8 cellular contexts compared by ENCODE assay signal in genomic region chr7:112414855-112415490, GRCh38. TPM values are rescaled to one million over a fixed set of nuclear protein-coding genes. Genes with fewer than 3 reads are reported as not detected.
DNase-seq lines count a peak whose midpoint lies in the region; ATAC-seq and TF ChIP-seq lines count a peak whose summit lies in the region.

No MANE protein-coding gene starts in this region.

- no peak overlapping the region for H2AFZ ChIP-seq in neural progenitor cell (replicated peaks)

- H3K4me1 Mint-ChIP-seq in endodermal cell (peaks cover 18% of the 10 kb centered on the region), neural progenitor cell (peaks cover 8% of the 10 kb centered on the region)

- H3K9me3 ChIP-seq in endodermal cell (ENCODE audit: control insufficient read depth, low read length) = no peaks in the 10 kb centered on the region
- no peaks in the 10 kb centered on the region for H3K9me3 ChIP-seq in neural progenitor cell (ENCODE audit: low read depth)

- H3K27me3 Mint-ChIP-seq in endodermal cell (ENCODE audit: insufficient read depth) = no peaks in the 10 kb centered on the region
- peaks cover 2% of the 10 kb centered on the region for H3K27me3 Mint-ChIP-seq in neural progenitor cell (ENCODE audit: insufficient read depth, low read depth)

- H3K27ac Mint-ChIP-seq in endodermal cell (no peak overlapping the region), neural progenitor cell (no peak overlapping the region)

- 38% methylated on average over 2 to 3 of the region's 3 CpGs for WGBS in endodermal cell (ENCODE audit: insufficient coverage in 1 of 2, insufficient read length in 1 of 2), 2 experiments

- H3K27me3 ChIP-seq in endodermal cell (ENCODE audit: control insufficient read depth, insufficient read depth, low read length, poor library complexity, severe bottlenecking) = no peaks in the 10 kb centered on the region
- no peaks in the 10 kb centered on the region for H3K27me3 ChIP-seq in neural progenitor cell

- peaks cover 3% of the 10 kb centered on the region for H3K4me1 ChIP-seq in endodermal cell (ENCODE audit: control insufficient read depth, insufficient read depth, low read length)
- H3K4me1 ChIP-seq in neural progenitor cell = peaks cover 2% of the 10 kb centered on the region

- no peaks in the 10 kb centered on the region for H3K79me2 ChIP-seq in neural progenitor cell (ENCODE audit: low read depth)

- H3K4me3 ChIP-seq in endodermal cell (ENCODE audit: low read length) = no peak overlapping the region
- H3K4me3 ChIP-seq in neural progenitor cell = no peak overlapping the region

- H3K36me3 ChIP-seq in endodermal cell (ENCODE audit: control insufficient read depth, insufficient read depth, low read length) (no peaks in the 10 kb centered on the region), neural progenitor cell (no peaks in the 10 kb centered on the region)

- no peaks in the 10 kb centered on the region for H3K36me3 Mint-ChIP-seq in endodermal cell (ENCODE audit: low read depth)
- H3K36me3 Mint-ChIP-seq in neural progenitor cell = no peaks in the 10 kb centered on the region

- DNase-seq in DMS53 (lab: John Stamatoyannopoulos, UW) (peak; percentile 78), NCI-H82 (lab: John Stamatoyannopoulos, UW) (peak; percentile 78), endodermal cell (no peak), neural progenitor cell (ENCODE audit: low spot score) (peak; percentile 47), cortex of kidney (lab: John Stamatoyannopoulos, UW) (no peak)
- no peak for DNase-seq in central memory CD4-positive, alpha-beta T cell

- no peak overlapping the region for H3K27ac ChIP-seq in endodermal cell (ENCODE audit: low read depth, low read length)
- H3K27ac ChIP-seq in neural progenitor cell = no peak overlapping the region

- ATAC-seq in HG03175 (IDR thresholded peaks at IDR 0.05; ENCODE audit: unreplicated experiment) (peak; percentile 76), GM19324 (IDR thresholded peaks at IDR 0.05; ENCODE audit: low FRiP score, unreplicated experiment) (no peak)

- no peaks in the 10 kb centered on the region for H4K20me1 ChIP-seq in neural progenitor cell (ENCODE audit: low read depth)

- H3K4me3 Mint-ChIP-seq in endodermal cell (no peak overlapping the region), neural progenitor cell (no peak overlapping the region)

- H3F3A ChIP-seq in neural progenitor cell (ENCODE audit: low read depth) = no peaks in the 10 kb centered on the region

- H3K4me2 ChIP-seq in neural progenitor cell = no peak overlapping the region

- H3K9ac ChIP-seq in endodermal cell (ENCODE audit: extremely low read depth, low read length, poor library complexity, severe bottlenecking) (no peak overlapping the region), neural progenitor cell (no peak overlapping the region)

- H3K9me3 Mint-ChIP-seq in endodermal cell (peaks cover 17% of the 10 kb centered on the region), neural progenitor cell (peaks cover 16% of the 10 kb centered on the region)

- TF ChIP-seq CTCF in endodermal cell (conservative IDR thresholded peaks at IDR 0.05) (peak; percentile 80), neural progenitor cell (IDR thresholded peaks at IDR 0.05) (peak; percentile 72)

RNA-seq across cellular contexts. Expression of gene IFRD1, which starts 35.3 kb away (rescaled TPM):
- total RNA-seq in endodermal cell (10 to 100 TPM; 54.3 to 57.6 TPM), neural progenitor cell (ENCODE audit: low replicate concordance) (82.2 and 110 TPM in 2 replicates)
- polyA plus RNA-seq in endodermal cell (2013, experiment 1 of 2) = 56.9 TPM
- 47.7 TPM for polyA plus RNA-seq in endodermal cell (2013, experiment 2 of 2)

Comparison
In these comparisons a context has a peak if more than half of its experiments do, and no peak if none do; other contexts are left out.
1. DNase-seq: peak in DMS53 (single experiment), NCI-H82 (single experiment) and neural progenitor cell (single experiment); none in endodermal cell (single experiment), cortex of kidney (single experiment) and central memory CD4-positive, alpha-beta T cell (single experiment).